In genomic region chr19:30539315-30539714, GRCh38 we compare ENCODE assay signal across 32 cellular contexts.
"Had no signal": no experiment of that assay in that cellular context is flagged by ENCODE, and none has a peak within 500 bp of the region (broad histone marks: within the 10 kb centered on the region; RNA-seq: fewer than 3 reads in every experiment).

No MANE protein-coding gene starts in this region.

- ATAC-seq: Panc1, Right ventricle myocardium inferior, SK-N-SH treated with all-trans-retinoic acid at 6 μM for 48 hours had no signal

- H3K36me3 ChIP-seq: SJCRH30 had no signal

- H3K9ac ChIP-seq: KMS-11 had no signal

- H3K4me3 ChIP-seq: PC-9, SJCRH30, SK-N-MC had no signal

- H3K4me2 ChIP-seq: KMS-11, PC-9 had no signal

- H2AFZ ChIP-seq: PC-9 had no signal

- H3K4me1 ChIP-seq: SJCRH30 had no signal

- H3K27me3 ChIP-seq: SJCRH30 had no signal

- H3K27ac ChIP-seq: KMS-11, PC-9, RWPE1, SJCRH30, SK-N-MC had no signal

- DNase-seq: Karpas-422, KBM-7, NCI-H1048, NCI-H1092 treated with DMSO at 0.1 percent for 48 hours, NCI-H1105 treated with DMSO at 0.1 percent for 48 hours, NCI-H1417, NCI-H1436, NCI-H146, NCI-H1694, NCI-H187, NCI-H1930, NCI-H2029 treated with DMSO at 0.1 percent for 48 hours, NCI-H2081 treated with DMSO at 0.1 percent for 48 hours, NCI-H2107, NCI-H2171, NCI-H226, NCI-H446 treated with DMSO at 0.1 percent for 48 hours, NCI-H510A, NCI-H524, NCI-H526, NCI-H69, NCI-H748 treated with DMSO at 0.1 percent for 48 hours, PC-9, SHP77, SIG-M5, SJCRH30 had no signal
